In genomic region chr15:79990997-79991334, GRCh38 we compare ENCODE assay signal across 24 cellular contexts. TPM values are rescaled to one million over a fixed set of nuclear protein-coding genes. Genes with fewer than 3 reads are reported as not detected.
DNase-seq lines count a peak whose midpoint lies in the region; ATAC-seq and TF ChIP-seq lines count a peak whose summit lies in the region.
"Had no signal": no experiment of that assay in that cellular context is flagged by ENCODE, and none has a peak within 500 bp of the region (broad histone marks: within the 10 kb centered on the region; RNA-seq: fewer than 3 reads in every experiment).

No MANE protein-coding gene starts in this region.

- H3K4me1 Mint-ChIP-seq in activated CD8-positive, alpha-beta memory T cell treated with anti-CD3 and anti-CD28 coated beads, Interleukin-2, amount 10 ng/mL, durations not matched to agents 7 days and 5 days = no peaks in the 10 kb centered on the region
- H3K4me1 Mint-ChIP-seq in neural crest cell = no peaks in the 10 kb centered on the region
- H3K4me1 Mint-ChIP-seq: H9 had no signal

- no peak for ATAC-seq in activated CD8-positive, alpha-beta memory T cell treated with anti-CD3 and anti-CD28 coated beads, Interleukin-2, amount 10 ng/mL, durations not matched to agents 7 days and 5 days
- ATAC-seq in GM21717 (IDR thresholded peaks at IDR 0.05; ENCODE audit: unreplicated experiment) = no peak
- ATAC-seq: A549, HCT116 had no signal

- CTCF ChIA-PET in activated CD8-positive, alpha-beta memory T cell treated with anti-CD3 and anti-CD28 coated beads, Interleukin-2, amount 10 ng/mL, durations not matched to agents 7 days and 5 days (lab: Charles Lee) = interaction anchor here (1.6 to 3.4 kb wide), 2 partner anchors 22 to 95 kb away, joined by 7 to 20 read pairs; partner anchors contain the start of gene MTHFS

- H3K36me3 Mint-ChIP-seq in activated CD8-positive, alpha-beta memory T cell treated with anti-CD3 and anti-CD28 coated beads, Interleukin-2, amount 10 ng/mL, durations not matched to agents 7 days and 5 days = no peaks in the 10 kb centered on the region
- H3K36me3 Mint-ChIP-seq in neural crest cell (ENCODE audit: low read depth) = no peaks in the 10 kb centered on the region
- H3K36me3 Mint-ChIP-seq: CD4-positive, alpha-beta memory T cell had no signal

- no peak overlapping the region for H3K27ac Mint-ChIP-seq in activated CD8-positive, alpha-beta memory T cell treated with anti-CD3 and anti-CD28 coated beads, Interleukin-2, amount 10 ng/mL, durations not matched to agents 7 days and 5 days
- peak overlapping the region; percentile 31 for H3K27ac Mint-ChIP-seq in neural crest cell (ENCODE audit: unreplicated experiment)
- H3K27ac Mint-ChIP-seq: H9 had no signal

- H3K4me3 Mint-ChIP-seq in activated CD8-positive, alpha-beta memory T cell treated with anti-CD3 and anti-CD28 coated beads, Interleukin-2, amount 10 ng/mL, durations not matched to agents 7 days and 5 days = no peak overlapping the region
- H3K4me3 Mint-ChIP-seq in neural crest cell = no peak overlapping the region
- H3K4me3 Mint-ChIP-seq: CD4-positive, alpha-beta memory T cell; H9 had no signal

- H3K27ac ChIP-seq in VCaP = peak overlapping the region; percentile 14; the same call in 1 of the 2 replicates
- H3K27ac ChIP-seq: A549, GM23248 had no signal

- no peaks in the 10 kb centered on the region for H3K9me3 Mint-ChIP-seq in activated CD8-positive, alpha-beta memory T cell treated with anti-CD3 and anti-CD28 coated beads, Interleukin-2, amount 10 ng/mL, durations not matched to agents 7 days and 5 days (ENCODE audit: low read depth)
- no peaks in the 10 kb centered on the region for H3K9me3 Mint-ChIP-seq in neural crest cell
- H3K9me3 Mint-ChIP-seq: CD4-positive, alpha-beta memory T cell; H9 had no signal

- H3K27me3 Mint-ChIP-seq in activated CD8-positive, alpha-beta memory T cell treated with anti-CD3 and anti-CD28 coated beads, Interleukin-2, amount 10 ng/mL, durations not matched to agents 7 days and 5 days = peaks cover 3% of the 10 kb centered on the region
- peaks cover 2% of the 10 kb centered on the region for H3K27me3 Mint-ChIP-seq in neural crest cell (ENCODE audit: low read depth)
- H3K27me3 Mint-ChIP-seq: CD4-positive, alpha-beta memory T cell had no signal

- DNase-seq in activated CD8-positive, alpha-beta memory T cell treated with anti-CD3 and anti-CD28 coated beads, Interleukin-2, amount 50 U/mL, for 48 hours = peak; percentile 12
- DNase-seq in activated CD8-positive, alpha-beta memory T cell treated with anti-CD3 and anti-CD28 coated beads, Interleukin-2, amount 10 ng/mL, durations not matched to agents 7 days and 5 days = no peak
- DNase-seq in neural crest cell (ENCODE audit: low read depth, low spot score) (no peak), activated gamma-delta T cell treated with Interleukin-2 at 50 U/mL for 16 hours (no peak)
- peak; percentile 10 for DNase-seq in stimulated activated CD8-positive, alpha-beta memory T cell treated with anti-CD3 and anti-CD28 coated beads, Interleukin-4, amount 100 ng/mL, for 48 hours
- DNase-seq in stimulated activated CD4-positive, alpha-beta T cell treated with anti-CD3 and anti-CD28 coated beads, Interleukin-4, amount 100 ng/mL, for 1 hour = no peak
- DNase-seq: 8988T; ACHN; AML-193; BE2C; Calu3; CD4-positive, alpha-beta memory T cell; COR-L47; DMS53; DMS79 treated with DMSO at 0.1 percent for 48 hours; GF-D8; GM23248; H9 had no signal

- TF ChIP-seq CTCF in VCaP (conservative IDR thresholded peaks at IDR 0.05) (no peak), neural crest cell (conservative IDR thresholded peaks at IDR 0.05) (no peak)

RNA-seq across cellular contexts. Expression of gene BCL2A1, which starts 20.0 kb away (rescaled TPM):
- 10 to 100 TPM; 12.0 to 13.8 TPM for total RNA-seq in activated CD8-positive, alpha-beta memory T cell treated with anti-CD3 and anti-CD28 coated beads, Interleukin-2, amount 10 ng/mL, durations not matched to agents 7 days and 5 days
- not detected in 2 replicates for total RNA-seq in neural crest cell
- total RNA-seq: Calu3, G401, GM23248, H4, H9 had no signal

Comparison
In these comparisons a context has a peak if more than half of its experiments do, and no peak if none do; other contexts are left out.
1. DNase-seq: peak in activated CD8-positive, alpha-beta memory T cell treated with anti-CD3 and anti-CD28 coated beads, Interleukin-2, amount 50 U/mL, for 48 hours (single experiment) and stimulated activated CD8-positive, alpha-beta memory T cell treated with anti-CD3 and anti-CD28 coated beads, Interleukin-4, amount 100 ng/mL, for 48 hours (single experiment); none in activated CD8-positive, alpha-beta memory T cell treated with anti-CD3 and anti-CD28 coated beads, Interleukin-2, amount 10 ng/mL, durations not matched to agents 7 days and 5 days (single experiment), neural crest cell (single experiment), stimulated activated CD4-positive, alpha-beta T cell treated with anti-CD3 and anti-CD28 coated beads, Interleukin-4, amount 100 ng/mL, for 1 hour (single experiment) and activated gamma-delta T cell treated with Interleukin-2 at 50 U/mL for 16 hours (single experiment).
2. RNA of gene BCL2A1, which starts 20.0 kb away (total RNA-seq): 12.0 to 13.8 TPM in activated CD8-positive, alpha-beta memory T cell treated with anti-CD3 and anti-CD28 coated beads, Interleukin-2, amount 10 ng/mL, durations not matched to agents 7 days and 5 days; not detected in neural crest cell; every median in the first group is over 10 times any median in the second.